In genomic region chr10:124618674-124619073, GRCh38 we compare ENCODE assay signal across 16 cellular contexts.
DNase-seq lines count a peak whose midpoint lies in the region; ATAC-seq and TF ChIP-seq lines count a peak whose summit lies in the region.
"Had no signal": no experiment of that assay in that cellular context is flagged by ENCODE, and none has a peak within 500 bp of the region (broad histone marks: within the 10 kb centered on the region; RNA-seq: fewer than 3 reads in every experiment).

No MANE protein-coding gene starts in this region.

- no peak for ATAC-seq in stimulated activated memory B cell treated with anti-CD40 and anti-IgM and Interleukin-4, amounts not matched to agents 10 μg/mL and 1 μg/mL and 100 μg/mL, for 72 hours
- no peak for ATAC-seq in HG03095 (IDR thresholded peaks at IDR 0.05; ENCODE audit: unreplicated experiment)

- H3K27ac Mint-ChIP-seq in CD4-positive, alpha-beta memory T cell: peak overlapping the region in 6 of 7 donors; percentile 75 to 89 (median 83)
- peak overlapping the region; percentile 81 for H3K27ac Mint-ChIP-seq in stimulated activated memory B cell treated with anti-CD40 and anti-IgM and Interleukin-4, amounts not matched to agents 10 μg/mL and 1 μg/mL and 100 μg/mL, for 72 hours
- H3K27ac Mint-ChIP-seq: activated CD4-positive, alpha-beta memory T cell treated with anti-CD3 and anti-CD28 coated beads for 36 hours; activated T-helper 1 cell treated with anti-CD3 and anti-CD28 coated beads, Interleukin-12 subunit alpha, Interleukin-12 subunit beta, Interleukin-2, Interleukin-4 antibody, amounts not matched to agents 30 ng/mL and 10 ng/mL and 1 ng/mL, durations not matched to agents 14 hours and 24 hours and 36 hours had no signal

- POLR2A ChIA-PET in CD4-positive, alpha-beta memory T cell (lab: Charles Lee; ENCODE audit: partially characterized antibody): interaction anchor here (0.8 to 1.5 kb wide), 6 partner anchors 29 to 124 kb away, joined by 3 to 6 read pairs (median 4); no protein-coding TSS in a partner anchor
- POLR2A ChIA-PET in RWPE1 (lab: Yijun Ruan, JAX; ENCODE audit: low non-redundant PET): no interaction called here

- no peak for TF ChIP-seq CTCF in RWPE1 (conservative IDR thresholded peaks at IDR 0.05; ENCODE audit: low read depth)
- TF ChIP-seq CTCF in esophagus squamous epithelium (IDR thresholded peaks at IDR 0.05): no peak

- H3K4me3 Mint-ChIP-seq in CD4-positive, alpha-beta memory T cell: peak overlapping the region in 3 of 8 donors; percentile 21 to 65 (median 34)
- peak overlapping the region; percentile 80 for H3K4me3 Mint-ChIP-seq in stimulated activated memory B cell treated with anti-CD40 and anti-IgM and Interleukin-4, amounts not matched to agents 10 μg/mL and 1 μg/mL and 100 μg/mL, for 72 hours
- H3K4me3 Mint-ChIP-seq: activated CD4-positive, alpha-beta memory T cell treated with anti-CD3 and anti-CD28 coated beads for 36 hours; activated T-helper 1 cell treated with anti-CD3 and anti-CD28 coated beads, Interleukin-12 subunit alpha, Interleukin-12 subunit beta, Interleukin-2, Interleukin-4 antibody, amounts not matched to agents 30 ng/mL and 10 ng/mL and 1 ng/mL, durations not matched to agents 14 hours and 24 hours and 36 hours had no signal

- peaks cover 25% of the 10 kb centered on the region for H3K4me1 ChIP-seq in CD4-positive, alpha-beta memory T cell (ENCODE audit: insufficient read depth, low read length)
- H3K4me1 ChIP-seq in esophagus squamous epithelium: peaks cover 33 to 75% (median 40%) of the 10 kb centered on the region in 3 donors

- 50 to 100% methylated on average over 1 to 3 of the region's 14 CpGs for WGBS in esophagus squamous epithelium, 2 donors

- H3K27me3 Mint-ChIP-seq in CD4-positive, alpha-beta memory T cell: no peaks in the 10 kb centered on the region
- H3K27me3 Mint-ChIP-seq in stimulated activated memory B cell treated with anti-CD40 and anti-IgM and Interleukin-4, amounts not matched to agents 10 μg/mL and 1 μg/mL and 100 μg/mL, for 72 hours: no peaks in the 10 kb centered on the region
- H3K27me3 Mint-ChIP-seq: activated CD4-positive, alpha-beta memory T cell treated with anti-CD3 and anti-CD28 coated beads for 36 hours had no signal

- TF ChIP-seq POLR2A in esophagus squamous epithelium (IDR thresholded peaks at IDR 0.05): no peak

- H3K27me3 ChIP-seq in CD4-positive, alpha-beta memory T cell (ENCODE audit: insufficient read depth, low read length): no peaks in the 10 kb centered on the region
- H3K27me3 ChIP-seq in esophagus squamous epithelium: no peaks in the 10 kb centered on the region
- H3K27me3 ChIP-seq: adrenal gland had no signal

- H3K36me3 Mint-ChIP-seq in CD4-positive, alpha-beta memory T cell: peaks cover 12 to 27% of the 10 kb centered on the region in 2 donors
- peaks cover 14% of the 10 kb centered on the region for H3K36me3 Mint-ChIP-seq in stimulated activated memory B cell treated with anti-CD40 and anti-IgM and Interleukin-4, amounts not matched to agents 10 μg/mL and 1 μg/mL and 100 μg/mL, for 72 hours

- peaks cover 18 to 54% (median 32%) of the 10 kb centered on the region in 4 donors for H3K4me1 Mint-ChIP-seq in CD4-positive, alpha-beta memory T cell
- H3K4me1 Mint-ChIP-seq in stimulated activated memory B cell treated with anti-CD40 and anti-IgM and Interleukin-4, amounts not matched to agents 10 μg/mL and 1 μg/mL and 100 μg/mL, for 72 hours: peaks cover 96% of the 10 kb centered on the region

- H3K4me3 ChIP-seq in CD4-positive, alpha-beta memory T cell (ENCODE audit: low read length in 2 of 2): no peak overlapping the region
- no peak overlapping the region for H3K4me3 ChIP-seq in esophagus squamous epithelium
- H3K4me3 ChIP-seq: adrenal gland had no signal

- CTCF ChIA-PET in CD4-positive, alpha-beta memory T cell (lab: Charles Lee; ENCODE audit: partially characterized antibody): interaction anchor here (1.1 to 4.2 kb wide), 2 partner anchors 78 to 122 kb away, joined by 3 to 33 read pairs; no protein-coding TSS in a partner anchor
- CTCF ChIA-PET in RWPE1 (lab: Yijun Ruan, JAX): interaction anchor here (1.0 to 1.2 kb wide), 3 partner anchors 14 to 215 kb away, joined by 3 to 4 read pairs (median 4); no protein-coding TSS in a partner anchor

- H3K9me3 ChIP-seq in CD4-positive, alpha-beta memory T cell (ENCODE audit: control insufficient read depth in 1 of 2, low read length in 2 of 2): no peaks in the 10 kb centered on the region
- H3K9me3 ChIP-seq in esophagus squamous epithelium: no peaks in the 10 kb centered on the region
- H3K9me3 ChIP-seq: adrenal gland had no signal

- DNase-seq in CD4-positive, alpha-beta memory T cell: peak in 1 of 5 donors; percentile 36
- no peak for DNase-seq in RWPE1 (ENCODE audit: low spot score)
- DNase-seq in esophagus squamous epithelium (lab: John Stamatoyannopoulos, UW): no peak
- no peak for DNase-seq in NCI-H1092 (lab: John Stamatoyannopoulos, UW)
- no peak for DNase-seq in HuH-7 (ENCODE audit: low spot score)
- DNase-seq in NK-92 treated with Interleukin-12 subunit alpha and Interleukin-12 subunit beta, amount 100 ng/mL, for 24 hours (lab: John Stamatoyannopoulos, UW): no peak
- DNase-seq: activated CD4-positive, alpha-beta memory T cell treated with anti-CD3 and anti-CD28 coated beads for 36 hours; adrenal gland; cerebellar nuclear complex; NCI-H1930; OCI-M1; stimulated activated CD4-positive, alpha-beta T cell treated with anti-CD3 and anti-CD28 coated beads, Interleukin-4, amount 100 ng/mL, for 1 hour; stimulated activated CD8-positive, alpha-beta memory T cell treated with anti-CD3 and anti-CD28 coated beads, Interleukin-4, amount 100 ng/mL, for 48 hours had no signal

- intact Hi-C loops in CD4-positive, alpha-beta memory T cell (cut with micrococcal nuclease): no loop called here
- intact Hi-C loops in esophagus squamous epithelium (cut with DNase I): no loop called here

- peaks cover 9% of the 10 kb centered on the region for H3K36me3 ChIP-seq in CD4-positive, alpha-beta memory T cell (ENCODE audit: insufficient read depth, low read length)
- peaks cover 5 to 74% (median 6%) of the 10 kb centered on the region in 3 donors for H3K36me3 ChIP-seq in esophagus squamous epithelium

- peak overlapping the region; percentile 46 for H3K27ac ChIP-seq in CD4-positive, alpha-beta memory T cell (ENCODE audit: low read depth, low read length)
- H3K27ac ChIP-seq in RWPE1 (peak overlapping the region; percentile 87), esophagus squamous epithelium (peak overlapping the region; percentile 56 to 62 (median 58))

- H3K9me3 Mint-ChIP-seq in CD4-positive, alpha-beta memory T cell: peaks cover 0 to 2% (median 0%) of the 10 kb centered on the region in 8 donors
- no peaks in the 10 kb centered on the region for H3K9me3 Mint-ChIP-seq in stimulated activated memory B cell treated with anti-CD40 and anti-IgM and Interleukin-4, amounts not matched to agents 10 μg/mL and 1 μg/mL and 100 μg/mL, for 72 hours
- H3K9me3 Mint-ChIP-seq: activated CD4-positive, alpha-beta memory T cell treated with anti-CD3 and anti-CD28 coated beads for 36 hours; activated T-helper 1 cell treated with anti-CD3 and anti-CD28 coated beads, Interleukin-12 subunit alpha, Interleukin-12 subunit beta, Interleukin-2, Interleukin-4 antibody, amounts not matched to agents 30 ng/mL and 10 ng/mL and 1 ng/mL, durations not matched to agents 14 hours and 24 hours and 36 hours had no signal
